8 cellular contexts compared by ENCODE assay signal in genomic region chr13:50256922-50257321, GRCh38.
A peak's percentile ranks its signal among the peaks of the same experiment; 100 is the strongest.
DNase-seq lines count a peak whose midpoint lies in the region; ATAC-seq and TF ChIP-seq lines count a peak whose summit lies in the region.
"Not testable (repeated sequence)": the region's sequence is repeated elsewhere in the genome, so short reads cannot be mapped to it uniquely, and the experiment has no call there.

No MANE protein-coding gene starts in this region.

- CTCF ChIA-PET in CD8-positive, alpha-beta T cell (lab: Charles Lee): interaction anchor here (1.0 kb wide), 1 partner anchor 18 kb away, joined by 4 read pairs; no protein-coding TSS in a partner anchor
- CTCF ChIA-PET in HEK293 (lab: Yijun Ruan, JAX): not testable (repeated sequence)

- intact Hi-C loops in CD8-positive, alpha-beta T cell (cut with DNase I, micrococcal nuclease): not testable (repeated sequence)

- POLR2A ChIA-PET in CD8-positive, alpha-beta T cell (lab: Charles Lee); HEK293 (lab: Yijun Ruan, JAX); activated naive CD8-positive, alpha-beta T cell treated with anti-CD3 and anti-CD28 coated beads, Interleukin-2, amount 10 ng/mL, durations not matched to agents 7 days and 5 days (lab: Charles Lee): not testable (repeated sequence)

- H3K9me2 ChIP-seq in Loucy (replicated peaks; ENCODE audit: low read depth, low read length): not testable (repeated sequence)

- H3K9me3 Mint-ChIP-seq in CD4-positive, CD25-positive, alpha-beta regulatory T cell; CD8-positive, alpha-beta T cell; T-helper 2 cell treated with Interferon-gamma antibody and Interleukin-4, amounts not matched to agents 5 μg/mL and 100 μg/mL, for 36 hours; natural killer cell treated with Interleukin-12 subunit alpha and Interleukin-12 subunit beta and Interleukin-15 and Interleukin-18, amount 100 ng/mL, for 72 hours: not testable (repeated sequence)
- H3K9me3 Mint-ChIP-seq in activated naive CD8-positive, alpha-beta T cell treated with anti-CD3 and anti-CD28 coated beads, Interleukin-2, amount 10 ng/mL, durations not matched to agents 7 days and 5 days: peaks cover 11% of the 10 kb centered on the region
- H3K9me3 Mint-ChIP-seq in effector memory CD8-positive, alpha-beta T cell: peaks cover 0 to 11% of the 10 kb centered on the region in 2 donors

- peaks cover 19% of the 10 kb centered on the region for H3K4me1 ChIP-seq in CD4-positive, CD25-positive, alpha-beta regulatory T cell (ENCODE audit: control insufficient read depth, insufficient read depth, low read length, poor library complexity, severe bottlenecking)
- peaks cover 11% of the 10 kb centered on the region for H3K4me1 ChIP-seq in CD8-positive, alpha-beta T cell (ENCODE audit: insufficient read depth, low read length)
- not testable (repeated sequence) for H3K4me1 ChIP-seq in HEK293 (ENCODE audit: control insufficient read depth, insufficient read depth, low read length)
- peaks cover 70% of the 10 kb centered on the region for H3K4me1 ChIP-seq in Loucy (ENCODE audit: insufficient read depth, low read length, poor library complexity, severe bottlenecking)

- H3K9ac ChIP-seq in Loucy (ENCODE audit: low read depth, low read length, poor library complexity, severe bottlenecking): not testable (repeated sequence)

- not testable (repeated sequence) for ATAC-seq in CD4-positive, CD25-positive, alpha-beta regulatory T cell (ENCODE audit: low read depth in 2 of 2); CD8-positive, alpha-beta T cell; activated naive CD8-positive, alpha-beta T cell treated with anti-CD3 and anti-CD28 coated beads, Interleukin-2, amount 10 ng/mL, durations not matched to agents 7 days and 5 days (ENCODE audit: low read depth); effector memory CD8-positive, alpha-beta T cell (replicated peaks); natural killer cell treated with Interleukin-12 subunit alpha and Interleukin-12 subunit beta and Interleukin-15 and Interleukin-18, amount 100 ng/mL, for 72 hours

- not testable (repeated sequence) for H3K27ac ChIP-seq in CD4-positive, CD25-positive, alpha-beta regulatory T cell (ENCODE audit: insufficient read depth, low read length, poor library complexity, severe bottlenecking); CD8-positive, alpha-beta T cell (ENCODE audit: low read depth, low read length); HEK293 (ENCODE audit: extremely low read depth, low read depth, low read length)

- TF ChIP-seq CTCF in CD8-positive, alpha-beta T cell (IDR thresholded peaks at IDR 0.05); HEK293 (tag by site-specific recombination; IDR thresholded peaks at IDR 0.05); Loucy (conservative IDR thresholded peaks at IDR 0.05; ENCODE audit: low read length): not testable (repeated sequence)

- peaks cover 15% of the 10 kb centered on the region for H3K27me3 Mint-ChIP-seq in CD4-positive, CD25-positive, alpha-beta regulatory T cell
- H3K27me3 Mint-ChIP-seq in CD8-positive, alpha-beta T cell (ENCODE audit: low read depth); effector memory CD8-positive, alpha-beta T cell; natural killer cell treated with Interleukin-12 subunit alpha and Interleukin-12 subunit beta and Interleukin-15 and Interleukin-18, amount 100 ng/mL, for 72 hours: not testable (repeated sequence)
- H3K27me3 Mint-ChIP-seq in T-helper 2 cell treated with Interferon-gamma antibody and Interleukin-4, amounts not matched to agents 5 μg/mL and 100 μg/mL, for 36 hours (ENCODE audit: low read depth): peaks cover 66% of the 10 kb centered on the region
- H3K27me3 Mint-ChIP-seq in activated naive CD8-positive, alpha-beta T cell treated with anti-CD3 and anti-CD28 coated beads, Interleukin-2, amount 10 ng/mL, durations not matched to agents 7 days and 5 days: peaks cover 26% of the 10 kb centered on the region

- H3K4me3 ChIP-seq in CD4-positive, CD25-positive, alpha-beta regulatory T cell (ENCODE audit: low read depth, low read length); CD8-positive, alpha-beta T cell (ENCODE audit: low read depth, low read length); HEK293 (ENCODE audit: low read depth, low read length); Loucy (ENCODE audit: low read length, poor library complexity, severe bottlenecking): not testable (repeated sequence)

- H3K4me1 Mint-ChIP-seq in CD4-positive, CD25-positive, alpha-beta regulatory T cell: peaks cover 22 to 46% (median 40%) of the 10 kb centered on the region in 4 donors
- H3K4me1 Mint-ChIP-seq in CD8-positive, alpha-beta T cell (ENCODE audit: low read depth): peaks cover 41% of the 10 kb centered on the region
- H3K4me1 Mint-ChIP-seq in T-helper 2 cell treated with Interferon-gamma antibody and Interleukin-4, amounts not matched to agents 5 μg/mL and 100 μg/mL, for 36 hours (ENCODE audit: low read depth): peaks cover 27% of the 10 kb centered on the region
- H3K4me1 Mint-ChIP-seq in activated naive CD8-positive, alpha-beta T cell treated with anti-CD3 and anti-CD28 coated beads, Interleukin-2, amount 10 ng/mL, durations not matched to agents 7 days and 5 days: peaks cover 29% of the 10 kb centered on the region
- peaks cover 52 to 56% of the 10 kb centered on the region in 2 donors for H3K4me1 Mint-ChIP-seq in effector memory CD8-positive, alpha-beta T cell (ENCODE audit: low read depth in 2 of 2)
- H3K4me1 Mint-ChIP-seq in natural killer cell treated with Interleukin-12 subunit alpha and Interleukin-12 subunit beta and Interleukin-15 and Interleukin-18, amount 100 ng/mL, for 72 hours (ENCODE audit: low read depth in 2 of 2): peaks cover 68 to 71% of the 10 kb centered on the region in 2 donors

- H3K27ac Mint-ChIP-seq in CD4-positive, CD25-positive, alpha-beta regulatory T cell: peak overlapping the region; percentile 39 to 87 (median 78)
- peak overlapping the region; percentile 82 for H3K27ac Mint-ChIP-seq in CD8-positive, alpha-beta T cell
- not testable (repeated sequence) for H3K27ac Mint-ChIP-seq in T-helper 2 cell treated with Interferon-gamma antibody and Interleukin-4, amounts not matched to agents 5 μg/mL and 100 μg/mL, for 36 hours; activated naive CD8-positive, alpha-beta T cell treated with anti-CD3 and anti-CD28 coated beads, Interleukin-2, amount 10 ng/mL, durations not matched to agents 7 days and 5 days
- H3K27ac Mint-ChIP-seq in effector memory CD8-positive, alpha-beta T cell: peak overlapping the region; percentile 90
- peak overlapping the region; percentile 89 to 95 for H3K27ac Mint-ChIP-seq in natural killer cell treated with Interleukin-12 subunit alpha and Interleukin-12 subunit beta and Interleukin-15 and Interleukin-18, amount 100 ng/mL, for 72 hours

- peaks cover 11% of the 10 kb centered on the region for H3F3A ChIP-seq in Loucy (ENCODE audit: low read depth)

- H3K9me3 ChIP-seq in CD4-positive, CD25-positive, alpha-beta regulatory T cell (ENCODE audit: control insufficient read depth in 2 of 2, low read length in 2 of 2); CD8-positive, alpha-beta T cell (ENCODE audit: low read length); HEK293 (ENCODE audit: control insufficient read depth, insufficient read depth, low read depth, low read length); Loucy (ENCODE audit: insufficient read depth, low read depth, low read length): not testable (repeated sequence)

- H3K79me2 ChIP-seq in Loucy (ENCODE audit: insufficient read depth, low read length): peaks cover 68% of the 10 kb centered on the region

- not testable (repeated sequence) for DNase-seq in CD4-positive, CD25-positive, alpha-beta regulatory T cell; CD8-positive, alpha-beta T cell; T-helper 2 cell treated with Interferon-gamma antibody and Interleukin-4, amounts not matched to agents 5 μg/mL and 100 μg/mL, for 36 hours (ENCODE audit: low spot score); activated naive CD8-positive, alpha-beta T cell treated with anti-CD3 and anti-CD28 coated beads, Interleukin-2, amount 10 ng/mL, durations not matched to agents 7 days and 5 days; effector memory CD8-positive, alpha-beta T cell; natural killer cell treated with Interleukin-12 subunit alpha and Interleukin-12 subunit beta and Interleukin-15 and Interleukin-18, amount 100 ng/mL, for 72 hours (ENCODE audit: low spot score)

- not testable (repeated sequence) for H4K20me1 ChIP-seq in Loucy (ENCODE audit: insufficient read depth, low read length, poor library complexity, severe bottlenecking)

- H3K36me3 ChIP-seq in CD4-positive, CD25-positive, alpha-beta regulatory T cell (ENCODE audit: control insufficient read depth, insufficient read depth, low read length); CD8-positive, alpha-beta T cell (ENCODE audit: insufficient read depth, low read length); HEK293 (ENCODE audit: control insufficient read depth in 2 of 2, insufficient read depth in 1 of 2, low read length in 2 of 2); Loucy (ENCODE audit: insufficient read depth, low read length): not testable (repeated sequence)

- peak overlapping the region; percentile 44 for H3K4me2 ChIP-seq in Loucy (ENCODE audit: low read depth, low read length, poor library complexity, severe bottlenecking)

- H3K4me3 Mint-ChIP-seq in CD4-positive, CD25-positive, alpha-beta regulatory T cell: peak overlapping the region in 3 of 4 donors; percentile 6 to 71 (median 71)
- not testable (repeated sequence) for H3K4me3 Mint-ChIP-seq in CD8-positive, alpha-beta T cell
- H3K4me3 Mint-ChIP-seq in T-helper 2 cell treated with Interferon-gamma antibody and Interleukin-4, amounts not matched to agents 5 μg/mL and 100 μg/mL, for 36 hours: peak overlapping the region; percentile 43
- H3K4me3 Mint-ChIP-seq in activated naive CD8-positive, alpha-beta T cell treated with anti-CD3 and anti-CD28 coated beads, Interleukin-2, amount 10 ng/mL, durations not matched to agents 7 days and 5 days: peak overlapping the region; percentile 38
- peak overlapping the region; percentile 71 to 82 for H3K4me3 Mint-ChIP-seq in effector memory CD8-positive, alpha-beta T cell
- H3K4me3 Mint-ChIP-seq in natural killer cell treated with Interleukin-12 subunit alpha and Interleukin-12 subunit beta and Interleukin-15 and Interleukin-18, amount 100 ng/mL, for 72 hours: peak overlapping the region; percentile 84

- not testable (repeated sequence) for H2AFZ ChIP-seq in Loucy (ENCODE audit: low read length)

- H3K36me3 Mint-ChIP-seq in CD4-positive, CD25-positive, alpha-beta regulatory T cell; CD8-positive, alpha-beta T cell; T-helper 2 cell treated with Interferon-gamma antibody and Interleukin-4, amounts not matched to agents 5 μg/mL and 100 μg/mL, for 36 hours (ENCODE audit: low read depth); activated naive CD8-positive, alpha-beta T cell treated with anti-CD3 and anti-CD28 coated beads, Interleukin-2, amount 10 ng/mL, durations not matched to agents 7 days and 5 days; effector memory CD8-positive, alpha-beta T cell (ENCODE audit: insufficient read depth): not testable (repeated sequence)
- H3K36me3 Mint-ChIP-seq in natural killer cell treated with Interleukin-12 subunit alpha and Interleukin-12 subunit beta and Interleukin-15 and Interleukin-18, amount 100 ng/mL, for 72 hours: peaks cover 17% of the 10 kb centered on the region

- H3K27me3 ChIP-seq in CD4-positive, CD25-positive, alpha-beta regulatory T cell (ENCODE audit: control insufficient read depth, insufficient read depth, low read length); CD8-positive, alpha-beta T cell (ENCODE audit: insufficient read depth, low read length); Loucy (ENCODE audit: insufficient read depth, low read length, poor library complexity, severe bottlenecking): not testable (repeated sequence)
